1 cellular context compared by ENCODE assay signal in genomic region chr4:121616449-121616848, GRCh38.
TF ChIP-seq lines count a peak whose summit lies in the region.

No MANE protein-coding gene starts in this region.

TF ChIP-seq in HepG2, 621 proteins besides CTCF, POLR2A, EP300 and RAD21 (continued from another document):
- TF ChIP-seq PAXIP1 (CRISPR knock-in tag; conservative IDR thresholded peaks at IDR 0.05) (0 out of 2 replicates have a peak, but pooled peaks have one; percentile 19), ZNF501 (CRISPR knock-in tag; IDR thresholded peaks at IDR 0.05) (peak; percentile 36; the same call in 1 of the 2 replicates), ZFX (CRISPR knock-in tag; IDR thresholded peaks at IDR 0.05; ENCODE audit: low read depth) (peak; percentile 64; the same call in 1 of the 2 replicates), GABPB1 (CRISPR knock-in tag; IDR thresholded peaks at IDR 0.05) (0 out of 2 replicates have a peak, but pooled peaks have one; percentile 39), ZNF687 (CRISPR knock-in tag; IDR thresholded peaks at IDR 0.05) (peak; percentile 40), NR2C2 (CRISPR knock-in tag; IDR thresholded peaks at IDR 0.05; ENCODE audit: borderline replicate concordance) (peak; percentile 65; the same call in 1 of the 2 replicates), ARID5B (CRISPR knock-in tag; IDR thresholded peaks at IDR 0.05) (peak; percentile 26; the same call in 1 of the 2 replicates)
TF ChIP-seq in HepG2: peak in this region for 29; not testable (repeated sequence) for 592.
